In genomic region chr3:106425021-106425420, GRCh38 we compare ENCODE assay signal across 13 cellular contexts.
DNase-seq lines count a peak whose midpoint lies in the region; ATAC-seq and TF ChIP-seq lines count a peak whose summit lies in the region.
"Had no signal": no experiment of that assay in that cellular context is flagged by ENCODE, and none has a peak within 500 bp of the region (broad histone marks: within the 10 kb centered on the region; RNA-seq: fewer than 3 reads in every experiment).

No MANE protein-coding gene starts in this region.

- H3K9ac ChIP-seq in BLaER1 treated with 17β-estradiol and CSF1 and Interleukin-3, amounts not matched to agents 10 nM and 100 nM, result peak overlapping the region in 2 of 11 experiments; percentile 2 to 13; a peak in 2 of 22 replicates

- no peaks in the 10 kb centered on the region for H3K27me3 ChIP-seq in ACC112 (ENCODE audit: insufficient read depth, low read length)
- no peaks in the 10 kb centered on the region for H3K27me3 ChIP-seq in BLaER1 treated with 17β-estradiol and CSF1 and Interleukin-3, amounts not matched to agents 10 nM and 100 nM
- no peaks in the 10 kb centered on the region for H3K27me3 ChIP-seq in hepatocyte
- H3K27me3 ChIP-seq: sigmoid colon had no signal

- no peaks in the 10 kb centered on the region for H3K9me2 ChIP-seq in hepatocyte (replicated peaks; ENCODE audit: insufficient read depth)

- H3K27ac ChIP-seq in ACC112 (ENCODE audit: low read depth, low read length), result peak overlapping the region; percentile 55
- H3K27ac ChIP-seq in BLaER1 treated with 17β-estradiol and CSF1 and Interleukin-3, amounts not matched to agents 10 nM and 100 nM, result peak overlapping the region in 10 of 11 experiments; percentile 36 to 68 (median 58); a peak in 18 of 22 replicates
- no peak overlapping the region for H3K27ac ChIP-seq in hepatocyte
- H3K27ac ChIP-seq: sigmoid colon had no signal

- H3K4me1 ChIP-seq in ACC112 (ENCODE audit: control insufficient read depth, insufficient read depth, low read length, unreplicated experiment), result peaks cover 46% of the 10 kb centered on the region
- peaks cover 41 to 73% (median 53%) of the 10 kb centered on the region in 10 experiments for H3K4me1 ChIP-seq in BLaER1 treated with 17β-estradiol and CSF1 and Interleukin-3, amounts not matched to agents 10 nM and 100 nM
- no peaks in the 10 kb centered on the region for H3K4me1 ChIP-seq in hepatocyte (ENCODE audit: insufficient read depth)
- H3K4me1 ChIP-seq: Caco-2 had no signal

- H2AFZ ChIP-seq in ACC112 (ENCODE audit: low read length, unreplicated experiment) (peak overlapping the region; percentile 67), hepatocyte (no peak overlapping the region)

- peak; percentile 80 for DNase-seq in fibroblast of the conjunctiva (ENCODE audit: low read depth)
- no peak for DNase-seq in cerebellar cortex (ENCODE audit: low spot score)
- no peak for DNase-seq in SIG-M5 (lab: John Stamatoyannopoulos, UW)
- no peak for DNase-seq in hepatocyte (ENCODE audit: low spot score)
- DNase-seq: Caco-2; effector memory CD8-positive, alpha-beta T cell; NCI-H345; sigmoid colon had no signal

- H3K36me3 ChIP-seq in ACC112 (ENCODE audit: insufficient read depth, low read length) (no peaks in the 10 kb centered on the region), hepatocyte (replicated peaks; ENCODE audit: insufficient read depth, low read depth) (no peaks in the 10 kb centered on the region)
- no peaks in the 10 kb centered on the region for H3K36me3 ChIP-seq in BLaER1 treated with 17β-estradiol and CSF1 and Interleukin-3, amounts not matched to agents 10 nM and 100 nM
- H3K36me3 ChIP-seq: sigmoid colon had no signal

- H3K9me3 ChIP-seq in BLaER1 treated with 17β-estradiol and CSF1 and Interleukin-3, amounts not matched to agents 10 nM and 100 nM (replicated peaks in 1 of 11), result peaks cover 0 to 15% (median 0%) of the 10 kb centered on the region in 11 experiments; a peak in 4 of 22 replicates
- H3K9me3 ChIP-seq in hepatocyte (ENCODE audit: low read depth), result no peaks in the 10 kb centered on the region
- H3K9me3 ChIP-seq: Caco-2, sigmoid colon had no signal

- ATAC-seq in SK-N-SH treated with all-trans-retinoic acid at 6 μM for 48 hours (peak; percentile 14), GM21825 (IDR thresholded peaks at IDR 0.05; ENCODE audit: unreplicated experiment) (no peak)
- ATAC-seq: effector memory CD8-positive, alpha-beta T cell; Right ventricle myocardium inferior had no signal

- H3K79me2 ChIP-seq in ACC112 (ENCODE audit: control insufficient read depth, insufficient read depth, low read length, unreplicated experiment) (no peaks in the 10 kb centered on the region), hepatocyte (no peaks in the 10 kb centered on the region)

- peak overlapping the region; percentile 35; the same call in 1 of the 2 replicates for H3K4me3 ChIP-seq in ACC112 (ENCODE audit: low read depth, low read length)
- no peak overlapping the region for H3K4me3 ChIP-seq in BLaER1 treated with 17β-estradiol and CSF1 and Interleukin-3, amounts not matched to agents 10 nM and 100 nM
- no peak overlapping the region for H3K4me3 ChIP-seq in hepatocyte
- H3K4me3 ChIP-seq: sigmoid colon had no signal

- WGBS in hepatocyte (ENCODE audit: low lambda C conversion rate, missing lambda C conversion rate), result 43% methylated on average over 2 of the region's 2 CpGs

- H3K4me2 ChIP-seq in BLaER1 treated with 17β-estradiol and CSF1 and Interleukin-3, amounts not matched to agents 10 nM and 100 nM, result peak overlapping the region; percentile 23 to 72 (median 52); a peak in 21 of 22 replicates
- no peak overlapping the region for H3K4me2 ChIP-seq in hepatocyte

- no peak for TF ChIP-seq CTCF in hepatocyte (IDR thresholded peaks at IDR 0.05; ENCODE audit: poor library complexity)

- no peaks in the 10 kb centered on the region for H4K20me1 ChIP-seq in BLaER1 treated with 17β-estradiol and CSF1 and Interleukin-3, amounts not matched to agents 10 nM and 100 nM
- H4K20me1 ChIP-seq in hepatocyte (ENCODE audit: insufficient read depth, poor library complexity, severe bottlenecking), result no peaks in the 10 kb centered on the region

TF ChIP-seq in SK-N-SH treated with all-trans-retinoic acid at 6 μM for 48 hours, 23 proteins besides CTCF, POLR2A, EP300 and RAD21:
- no peak for TF ChIP-seq ISL1 (CRISPR knock-in tag; IDR thresholded peaks at IDR 0.05)
- TF ChIP-seq ESRRG (CRISPR knock-in tag; IDR thresholded peaks at IDR 0.05), result no peak
- TF ChIP-seq ZC3H10 (CRISPR knock-in tag; IDR thresholded peaks at IDR 0.05), result no peak
- no peak for TF ChIP-seq SNAI2 (CRISPR knock-in tag; IDR thresholded peaks at IDR 0.05)
- TF ChIP-seq ZNF565 (CRISPR knock-in tag; conservative IDR thresholded peaks at IDR 0.05; ENCODE audit: low read depth), result no peak
- no peak for TF ChIP-seq ZFP30 (CRISPR knock-in tag; IDR thresholded peaks at IDR 0.05)
- TF ChIP-seq TSHZ2 (CRISPR knock-in tag; IDR thresholded peaks at IDR 0.05), result no peak
- no peak for TF ChIP-seq TOX (CRISPR knock-in tag; IDR thresholded peaks at IDR 0.05; ENCODE audit: borderline replicate concordance)
